13 cellular contexts compared by ENCODE assay signal in genomic region chr1:16349847-16350406, GRCh38. TPM values are rescaled to one million over a fixed set of nuclear protein-coding genes. Genes with fewer than 3 reads are reported as not detected.
DNase-seq lines count a peak whose midpoint lies in the region; ATAC-seq and TF ChIP-seq lines count a peak whose summit lies in the region.
"Had no signal": no experiment of that assay in that cellular context is flagged by ENCODE, and none has a peak within 500 bp of the region (broad histone marks: within the 10 kb centered on the region; RNA-seq: fewer than 3 reads in every experiment).

No MANE protein-coding gene starts in this region.

- H3K27me3 ChIP-seq in DOHH2 (ENCODE audit: control insufficient read depth, low read length) (no peaks in the 10 kb centered on the region), PC-3 (ENCODE audit: low read length) (no peaks in the 10 kb centered on the region), endocrine pancreas (ENCODE audit: control insufficient read depth, insufficient read depth, low read length) (no peaks in the 10 kb centered on the region), psoas muscle (ENCODE audit: insufficient read depth in 3 of 3, low read length in 2 of 3) (no peaks in the 10 kb centered on the region)

- H3K4me1 ChIP-seq in DOHH2 (ENCODE audit: control insufficient read depth, low read length) (peaks cover 30% of the 10 kb centered on the region), PC-3 (ENCODE audit: insufficient read depth, low read length) (peaks cover 34% of the 10 kb centered on the region), endocrine pancreas (ENCODE audit: control insufficient read depth, insufficient read depth, low read length) (peaks cover 13% of the 10 kb centered on the region), psoas muscle (peaks cover 37% of the 10 kb centered on the region)

- H2AFZ ChIP-seq in PC-3 (ENCODE audit: low read length) = no peak overlapping the region

- intact Hi-C loops in PC-3 (cut with micrococcal nuclease) (loop anchor here (5.0 kb wide), 1 partner anchor 98 kb away; no protein-coding TSS in a partner anchor), psoas muscle (cut with DNase I) (loop anchor here (5.0 to 10.0 kb wide), 2 partner anchors 48 to 105 kb away; no protein-coding TSS in a partner anchor)

- CTCF ChIA-PET in PC-3 (lab: Charles Lee) = no interaction called here

- POLR2A ChIA-PET in PC-3 (lab: Charles Lee; ENCODE audit: unreplicated experiment) = no interaction called here

- H3K9ac ChIP-seq in PC-3 (ENCODE audit: low read length) = no peak overlapping the region
- no peak overlapping the region for H3K9ac ChIP-seq in endocrine pancreas (ENCODE audit: control insufficient read depth, insufficient read depth, low read length)

- ATAC-seq in PC-3 = no peak
- ATAC-seq in psoas muscle = no peak
- no peak for ATAC-seq in HG03196 (IDR thresholded peaks at IDR 0.05; ENCODE audit: unreplicated experiment)
- no peak for ATAC-seq in GM18498 (IDR thresholded peaks at IDR 0.05; ENCODE audit: unreplicated experiment)

- H3K9me2 ChIP-seq in DOHH2 (replicated peaks; ENCODE audit: control insufficient read depth, low read length) (no peaks in the 10 kb centered on the region), PC-3 (replicated peaks; ENCODE audit: low read length) (no peaks in the 10 kb centered on the region)

- H3K79me2 ChIP-seq in DOHH2 (ENCODE audit: control insufficient read depth, low read length) (peaks cover 77% of the 10 kb centered on the region), PC-3 (ENCODE audit: low read length) (peaks cover 72% of the 10 kb centered on the region)

- H3K4me3 ChIP-seq in DOHH2 (ENCODE audit: low read length) (peak overlapping the region; percentile 18; the same call in 1 of the 2 replicates), PC-3 (ENCODE audit: low read length) (peak overlapping the region; percentile 79; the same call in 1 of the 2 replicates), endocrine pancreas (ENCODE audit: control insufficient read depth, insufficient read depth, low read length) (peak overlapping the region; percentile 59), psoas muscle (peak overlapping the region; percentile 96)

- H3K9me3 ChIP-seq in DOHH2 (ENCODE audit: control insufficient read depth, insufficient read depth, low read length) = no peaks in the 10 kb centered on the region
- no peaks in the 10 kb centered on the region for H3K9me3 ChIP-seq in PC-3 (ENCODE audit: low read length)
- H3K9me3 ChIP-seq in endocrine pancreas (ENCODE audit: control insufficient read depth, low read length) = no peaks in the 10 kb centered on the region
- no peaks in the 10 kb centered on the region for H3K9me3 ChIP-seq in psoas muscle

- no peak for DNase-seq in PC-3
- no peak for DNase-seq in psoas muscle
- DNase-seq in DMS 273 (lab: John Stamatoyannopoulos, UW; ENCODE audit: unreplicated experiment) = no peak
- DNase-seq: activated gamma-delta T cell treated with Interleukin-2 at 50 U/mL for 16 hours; DMS79 treated with DMSO at 0.1 percent for 48 hours; effector CD8-positive, alpha-beta T cell; stimulated activated CD4-positive, alpha-beta T cell treated with anti-CD3 and anti-CD28 coated beads, Interleukin-4, amount 100 ng/mL, for 1 hour; substantia nigra; WERI-Rb-1 had no signal

- H3F3A ChIP-seq in DOHH2 (ENCODE audit: control insufficient read depth, insufficient read depth) = no peaks in the 10 kb centered on the region
- H3F3A ChIP-seq in PC-3 (ENCODE audit: low read length, unreplicated experiment) = peaks cover 4% of the 10 kb centered on the region

- peaks cover 3% of the 10 kb centered on the region for H3K36me3 ChIP-seq in DOHH2 (ENCODE audit: control insufficient read depth, low read length)
- no peaks in the 10 kb centered on the region for H3K36me3 ChIP-seq in PC-3 (ENCODE audit: low read depth, low read length)
- no peaks in the 10 kb centered on the region for H3K36me3 ChIP-seq in endocrine pancreas (ENCODE audit: control insufficient read depth, insufficient read depth, low read length)
- H3K36me3 ChIP-seq in psoas muscle (ENCODE audit: insufficient read depth in 1 of 2, low read depth in 1 of 2) = peaks cover 0 to 4% of the 10 kb centered on the region in 2 donors
- H3K36me3 ChIP-seq: WERI-Rb-1 had no signal

- H4K20me1 ChIP-seq in DOHH2 (ENCODE audit: control insufficient read depth, insufficient read depth, low read depth, low read length) = 0 out of 2 replicates have a peak, but pooled peaks cover 5% of the 10 kb centered on the region
- H4K20me1 ChIP-seq in PC-3 (ENCODE audit: low read length) = peaks cover 31% of the 10 kb centered on the region

- H3K4me2 ChIP-seq in DOHH2 (ENCODE audit: low read length) = peak overlapping the region; percentile 93
- H3K4me2 ChIP-seq in PC-3 (ENCODE audit: low read length) = peak overlapping the region; percentile 99

- H3K27ac ChIP-seq in DOHH2 (ENCODE audit: low read depth, low read length) = no peak overlapping the region
- no peak overlapping the region for H3K27ac ChIP-seq in PC-3 (ENCODE audit: low read length)
- H3K27ac ChIP-seq in psoas muscle = peak overlapping the region; percentile 97
- H3K27ac ChIP-seq: WERI-Rb-1 had no signal

- 58 to 75% (median 60%) methylated on average over 2 of the region's 2 CpGs for WGBS in psoas muscle, 3 donors

- no TSS peak for BruUV-seq in PC-3 (replicated peaks; lab: Mats Ljungman, UMichigan)

- TF ChIP-seq CTCF in DOHH2 (IDR thresholded peaks at IDR 0.05; ENCODE audit: low read depth, low read length, poor library complexity, severe bottlenecking) = no peak
- TF ChIP-seq CTCF in PC-3 (conservative IDR thresholded peaks at IDR 0.05; ENCODE audit: low read depth, low read length) = no peak
- TF ChIP-seq CTCF in psoas muscle (IDR thresholded peaks at IDR 0.05) = no peak

RNA-seq across cellular contexts. Expression of gene FBXO42, which starts 2.4 kb away (rescaled TPM):
- total RNA-seq in PC-3 (2014; rRNA removed) (13.1 and 16.0 TPM in 2 replicates), psoas muscle (10 to 100 TPM; 14.7 to 24.4 (median 19.8) TPM)
- 10 to 100 TPM in 2 of 3 donors, 1 to 10 TPM in 1; 7.4 to 26.6 (median 14.8) TPM for polyA plus RNA-seq in psoas muscle

RNA-seq across cellular contexts. Expression of gene SZRD1, which starts 17.1 kb away (rescaled TPM):
- total RNA-seq in PC-3 (2014; rRNA removed) (119 and 136 TPM in 2 replicates), psoas muscle (100 to 1,000 TPM in 3 of 4 donors, 10 to 100 TPM in 1; 80.7 to 144 (median 138) TPM)
- polyA plus RNA-seq in psoas muscle = 100 to 1,000 TPM in 2 of 3 donors, 10 to 100 TPM in 1; 75.9 to 184 (median 156) TPM

Comparison
In these comparisons a context has a peak if more than half of its experiments do, and no peak if none do; other contexts are left out.
1. H3K4me3 ChIP-seq: peak in every context shown above with its lines; median percentile 96 in psoas muscle; 79 in PC-3; 59 in endocrine pancreas; 18 in DOHH2.